17 cellular contexts compared by ENCODE assay signal in the genomic region with DNA sequence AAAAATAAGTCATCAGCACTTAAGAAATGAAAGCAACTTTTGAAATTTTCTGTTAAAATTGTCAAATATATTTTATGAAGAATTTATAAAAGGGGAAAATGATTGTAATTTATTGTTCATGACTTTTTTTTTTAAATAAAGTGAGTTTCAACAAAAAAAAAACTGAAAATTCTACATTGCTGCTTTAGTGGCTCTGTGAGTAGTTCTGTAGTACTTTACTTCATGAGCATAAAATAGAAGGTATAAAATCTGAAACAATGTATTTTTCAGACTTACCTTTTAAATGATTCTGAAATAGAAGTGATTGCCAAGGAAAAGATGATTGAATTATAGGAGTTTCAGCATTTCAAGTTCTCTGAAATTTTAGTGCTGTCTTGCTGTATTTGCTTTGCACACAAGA. TPM values are rescaled to one million over a fixed set of nuclear protein-coding genes. Genes with fewer than 3 reads are reported as not detected.
DNase-seq lines count a peak whose midpoint lies in the region; ATAC-seq and TF ChIP-seq lines count a peak whose summit lies in the region.
"Had no signal": no experiment of that assay in that cellular context is flagged by ENCODE, and none has a peak within 500 bp of the region (broad histone marks: within the 10 kb centered on the region; RNA-seq: fewer than 3 reads in every experiment).

No MANE protein-coding gene starts in this region.

- intact Hi-C loops in CD14-positive monocyte (cut with micrococcal nuclease) = no loop called here
- intact Hi-C loops in activated CD4-positive, alpha-beta memory T cell treated with anti-CD3 and anti-CD28 coated beads for 36 hours (cut with micrococcal nuclease) = no loop called here

- peaks cover 70% of the 10 kb centered on the region for H3K4me1 Mint-ChIP-seq in CD14-positive monocyte
- H3K4me1 Mint-ChIP-seq in activated CD4-positive, alpha-beta memory T cell treated with anti-CD3 and anti-CD28 coated beads for 36 hours (ENCODE audit: low read depth) = peaks cover 49% of the 10 kb centered on the region

- H2BK15ac ChIP-seq in mesendoderm (replicated peaks; ENCODE audit: low read depth) = no peak overlapping the region

- peaks cover 3 to 8% of the 10 kb centered on the region in 2 donors for H3K36me3 Mint-ChIP-seq in CD14-positive monocyte
- peaks cover 10% of the 10 kb centered on the region for H3K36me3 Mint-ChIP-seq in activated CD4-positive, alpha-beta memory T cell treated with anti-CD3 and anti-CD28 coated beads for 36 hours

- H3K79me1 ChIP-seq in mesendoderm (ENCODE audit: low read length) = no peaks in the 10 kb centered on the region

- H3K4me1 ChIP-seq in DND-41 (ENCODE audit: insufficient read depth, low read length) (peaks cover 50% of the 10 kb centered on the region), mucosa of rectum (ENCODE audit: control insufficient read depth in 2 of 2, insufficient read depth in 2 of 2, low read length in 2 of 2) (peaks cover 3 to 37% of the 10 kb centered on the region in 2 donors), mesendoderm (ENCODE audit: control insufficient read depth, low read depth, low read length) (no peaks in the 10 kb centered on the region)
- H3K4me1 ChIP-seq: ascending aorta had no signal

- CTCF ChIA-PET in activated CD4-positive, alpha-beta memory T cell treated with anti-CD3 and anti-CD28 coated beads for 36 hours (lab: Charles Lee) = interaction anchor here (1.3 to 4.8 kb wide), 4 partner anchors 14 to 44 kb away, joined by 6 to 52 read pairs (median 28); partner anchors contain the start of genes PDIK1L and ZNF593

- no peak overlapping the region for H3K23ac ChIP-seq in mesendoderm (ENCODE audit: low read length)

- no peaks in the 10 kb centered on the region for H3K27me3 ChIP-seq in DND-41 (ENCODE audit: insufficient read depth, low read length, poor library complexity)
- H3K27me3 ChIP-seq in mucosa of rectum (ENCODE audit: control insufficient read depth in 2 of 2, insufficient read depth in 2 of 2, low read length in 2 of 2) = no peaks in the 10 kb centered on the region
- no peaks in the 10 kb centered on the region for H3K27me3 ChIP-seq in mesendoderm (ENCODE audit: insufficient read depth, low read length, poor library complexity)
- H3K27me3 ChIP-seq: ascending aorta had no signal

- H3K9ac ChIP-seq in DND-41 (ENCODE audit: low read depth, low read length) (peak overlapping the region; percentile 57), mucosa of rectum (ENCODE audit: low read depth in 1 of 2, low read length in 2 of 2) (peak overlapping the region in 1 of 2 donors; percentile 64), mesendoderm (ENCODE audit: low read length) (no peak overlapping the region)

- H3K9me3 ChIP-seq in DND-41 (ENCODE audit: insufficient read depth, low read length, severe bottlenecking) = no peaks in the 10 kb centered on the region
- H3K9me3 ChIP-seq in mucosa of rectum (ENCODE audit: control insufficient read depth in 2 of 2, low read length in 2 of 2) = no peaks in the 10 kb centered on the region
- H3K9me3 ChIP-seq: ascending aorta had no signal

- H3K4ac ChIP-seq in mesendoderm (ENCODE audit: low read depth, low read length) = no peak overlapping the region

- POLR2A ChIA-PET in activated CD4-positive, alpha-beta memory T cell treated with anti-CD3 and anti-CD28 coated beads for 36 hours (lab: Charles Lee) = interaction anchor here (2.3 kb wide), 1 partner anchor 13 kb away, joined by 17 read pairs; the partner anchor contains the start of gene PDIK1L

- H3K4me2 ChIP-seq in DND-41 (ENCODE audit: insufficient read depth, low read length) (peak overlapping the region; percentile 56), mesendoderm (ENCODE audit: low read length) (no peak overlapping the region)

- peaks cover 35% of the 10 kb centered on the region for H3K79me2 ChIP-seq in DND-41 (ENCODE audit: insufficient read depth, low read length)
- H3K79me2 ChIP-seq in mesendoderm (ENCODE audit: control insufficient read depth, insufficient read depth, low read length) = no peaks in the 10 kb centered on the region

- DNase-seq in CD14-positive monocyte (ENCODE audit: low spot score) = no peak
- no peak for DNase-seq in DND-41
- DNase-seq in activated CD4-positive, alpha-beta memory T cell treated with anti-CD3 and anti-CD28 coated beads for 36 hours = no peak
- DNase-seq in mesendoderm = no peak
- no peak for DNase-seq in COR-L47 (lab: John Stamatoyannopoulos, UW)
- DNase-seq: activated T-cell treated with anti-CD3 and anti-CD28 coated beads, Interleukin-2, amount 50 U/mL, for 24 hours; C1 segment of cervical spinal cord; KBM-7; mesenchymal stem cell; NCI-H1417 treated with DMSO at 0.1 percent for 48 hours; right cardiac atrium; SW 1271 had no signal

- no peak overlapping the region for H2BK5ac ChIP-seq in mesendoderm (ENCODE audit: low read length)

- no peak overlapping the region for H4K5ac ChIP-seq in mesendoderm (ENCODE audit: low read length)

- H3K4me3 ChIP-seq in DND-41 (ENCODE audit: low read depth in 1 of 2, low read length in 2 of 2) (peak overlapping the region in 1 of 2 experiments; percentile 34; a peak in 1 of 4 replicates), mucosa of rectum (ENCODE audit: low read length in 2 of 2) (no peak overlapping the region), mesendoderm (ENCODE audit: low read length) (no peak overlapping the region)
- H3K4me3 ChIP-seq: ascending aorta had no signal

- H3K56ac ChIP-seq in mesendoderm (ENCODE audit: low read length) = no peak overlapping the region

- H3K27me3 Mint-ChIP-seq in CD14-positive monocyte (ENCODE audit: low read depth in 3 of 3) = no peaks in the 10 kb centered on the region
- H3K27me3 Mint-ChIP-seq in activated CD4-positive, alpha-beta memory T cell treated with anti-CD3 and anti-CD28 coated beads for 36 hours = no peaks in the 10 kb centered on the region
- H3K27me3 Mint-ChIP-seq: activated T-cell treated with anti-CD3 and anti-CD28 coated beads, Interleukin-2, amount 50 U/mL, for 24 hours had no signal

- peaks cover 0 to 2% (median 0%) of the 10 kb centered on the region in 7 donors for H3K9me3 Mint-ChIP-seq in CD14-positive monocyte
- H3K9me3 Mint-ChIP-seq in activated CD4-positive, alpha-beta memory T cell treated with anti-CD3 and anti-CD28 coated beads for 36 hours = no peaks in the 10 kb centered on the region
- H3K9me3 Mint-ChIP-seq: activated T-cell treated with anti-CD3 and anti-CD28 coated beads, Interleukin-2, amount 50 U/mL, for 24 hours had no signal

- H3K36me3 ChIP-seq in DND-41 (ENCODE audit: insufficient read depth, low read length) (peaks cover 27% of the 10 kb centered on the region), mucosa of rectum (ENCODE audit: control insufficient read depth in 2 of 2, insufficient read depth in 2 of 2, low read length in 2 of 2) (peaks cover under 1 to 21% of the 10 kb centered on the region in 2 donors), mesendoderm (ENCODE audit: control insufficient read depth, insufficient read depth, low read length) (no peaks in the 10 kb centered on the region)
- H3K36me3 ChIP-seq: ascending aorta had no signal

- no peaks in the 10 kb centered on the region for H4K20me1 ChIP-seq in DND-41 (ENCODE audit: insufficient read depth, low read length)

- no peak overlapping the region for H2AFZ ChIP-seq in DND-41 (ENCODE audit: low read depth, low read length)

- no peak overlapping the region for H3K4me3 Mint-ChIP-seq in CD14-positive monocyte
- no peak overlapping the region for H3K4me3 Mint-ChIP-seq in activated CD4-positive, alpha-beta memory T cell treated with anti-CD3 and anti-CD28 coated beads for 36 hours
- H3K4me3 Mint-ChIP-seq: activated T-cell treated with anti-CD3 and anti-CD28 coated beads, Interleukin-2, amount 50 U/mL, for 24 hours had no signal

- H3K27ac ChIP-seq in DND-41 (ENCODE audit: low read length) (peak overlapping the region; percentile 95), mucosa of rectum (ENCODE audit: low read depth in 2 of 2, low read length in 2 of 2) (peak overlapping the region; percentile 91 to 96), mesendoderm (ENCODE audit: low read depth, low read length) (no peak overlapping the region)
- H3K27ac ChIP-seq: ascending aorta had no signal

- no peak for ATAC-seq in DND-41 (ENCODE audit: insufficient read depth, low read depth)
- no peak for ATAC-seq in HG03045 (IDR thresholded peaks at IDR 0.05; ENCODE audit: unreplicated experiment)
- ATAC-seq: activated CD4-positive, CD25-positive, alpha-beta regulatory T cell treated with anti-CD3 and anti-CD28 coated beads, Interleukin-2, amount 50 U/mL, for 24 hours; right cardiac atrium had no signal

- peak overlapping the region in 4 of 7 donors; percentile 38 to 79 (median 74) for H3K27ac Mint-ChIP-seq in CD14-positive monocyte
- peak overlapping the region; percentile 59 for H3K27ac Mint-ChIP-seq in activated CD4-positive, alpha-beta memory T cell treated with anti-CD3 and anti-CD28 coated beads for 36 hours

- no peak overlapping the region for H4K8ac ChIP-seq in mesendoderm (ENCODE audit: low read depth, low read length)

- H2AK5ac ChIP-seq in mesendoderm (ENCODE audit: low read length) = no peak overlapping the region

- H3K18ac ChIP-seq in mesendoderm (ENCODE audit: low read length) = no peak overlapping the region

- no peak overlapping the region for H2BK120ac ChIP-seq in mesendoderm (ENCODE audit: low read depth, low read length)

- TF ChIP-seq CTCF in CD14-positive monocyte (IDR thresholded peaks at IDR 0.05) (no peak), DND-41 (IDR thresholded peaks at IDR 0.05; ENCODE audit: borderline replicate concordance, extremely low read depth, low read length, poor library complexity, severe bottlenecking) (no peak)

RNA-seq across cellular contexts. Expression of gene PDIK1L, which starts 13.8 kb away (rescaled TPM):
- polyA plus RNA-seq in CD14-positive monocyte = 1 to 10 TPM; 2.3 to 2.5 TPM
- total RNA-seq in activated CD4-positive, alpha-beta memory T cell treated with anti-CD3 and anti-CD28 coated beads for 36 hours = 10 to 100 TPM; 14.9 to 15.2 TPM
- 1.2 TPM for polyA plus RNA-seq in mesendoderm (2013, experiment 1 of 2)
- polyA plus RNA-seq in mesendoderm (2013, experiment 2 of 2) = 1.2 TPM

RNA-seq across cellular contexts. Expression of gene FAM110D, which starts 33.5 kb away (rescaled TPM):
- not detected for polyA plus RNA-seq in CD14-positive monocyte
- not detected for total RNA-seq in activated CD4-positive, alpha-beta memory T cell treated with anti-CD3 and anti-CD28 coated beads for 36 hours
- 0.59 TPM for polyA plus RNA-seq in mesendoderm (2013, experiment 1 of 2)
- polyA plus RNA-seq in mesendoderm (2013, experiment 2 of 2) = 0.53 TPM
- total RNA-seq: NCI-H460 had no signal

RNA-seq across cellular contexts. Expression of gene C1orf232, which starts 43.4 kb away (rescaled TPM):
- not detected for polyA plus RNA-seq in CD14-positive monocyte
- total RNA-seq in activated CD4-positive, alpha-beta memory T cell treated with anti-CD3 and anti-CD28 coated beads for 36 hours = not detected
- polyA plus RNA-seq in mesendoderm (2013, experiment 1 of 2) = not detected
- not detected for polyA plus RNA-seq in mesendoderm (2013, experiment 2 of 2)
- total RNA-seq: ascending aorta, NCI-H460, right cardiac atrium had no signal
- polyA plus RNA-seq: right cardiac atrium had no signal

RNA-seq across cellular contexts. Expression of gene ZNF593, which starts 44.3 kb away (rescaled TPM):
- polyA plus RNA-seq in CD14-positive monocyte = 10 to 100 TPM; 27.8 to 36.5 TPM
- 10 to 100 TPM; 37.4 to 38.0 TPM for total RNA-seq in activated CD4-positive, alpha-beta memory T cell treated with anti-CD3 and anti-CD28 coated beads for 36 hours
- polyA plus RNA-seq in mesendoderm (2013, experiment 1 of 2) = 64.2 TPM
- polyA plus RNA-seq in mesendoderm (2013, experiment 2 of 2) = 64.2 TPM

RNA-seq across cellular contexts. Expression of gene ZNF593OS, which starts 46.2 kb away (rescaled TPM):
- polyA plus RNA-seq in CD14-positive monocyte = under 1 TPM; 0.50 to 0.59 TPM
- total RNA-seq in activated CD4-positive, alpha-beta memory T cell treated with anti-CD3 and anti-CD28 coated beads for 36 hours = not detected
- not detected for polyA plus RNA-seq in mesendoderm (2013, experiment 1 of 2)
- not detected for polyA plus RNA-seq in mesendoderm (2013, experiment 2 of 2)
- total RNA-seq: ascending aorta, NCI-H460, right cardiac atrium had no signal
